In the genomic region with DNA sequence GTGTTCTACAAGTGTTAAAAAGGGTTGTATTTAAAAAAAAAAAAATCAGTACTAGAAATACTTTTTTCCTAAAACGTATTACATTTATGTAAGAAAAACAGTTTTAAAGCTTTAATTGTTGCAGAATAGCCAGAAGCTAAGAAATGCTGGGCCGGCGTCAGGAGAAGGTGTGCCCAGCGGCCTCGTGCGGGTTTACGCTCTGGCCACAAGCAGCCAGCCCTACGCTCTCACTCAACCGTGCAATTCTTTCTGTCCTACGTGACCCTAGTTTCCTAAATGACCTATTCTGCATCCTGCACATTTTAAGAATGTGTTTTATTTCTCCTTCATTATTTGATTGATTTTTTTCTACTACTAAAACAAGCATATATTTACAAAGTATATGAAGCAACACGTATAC, we compare ENCODE assay signal across 12 cellular contexts.
A peak's percentile ranks its signal among the peaks of the same experiment; 100 is the strongest.
DNase-seq lines count a peak whose midpoint lies in the region; ATAC-seq and TF ChIP-seq lines count a peak whose summit lies in the region.
"Had no signal": no experiment of that assay in that cellular context is flagged by ENCODE, and none has a peak within 500 bp of the region (broad histone marks: within the 10 kb centered on the region; RNA-seq: fewer than 3 reads in every experiment).

No MANE protein-coding gene starts in this region.

- no peak overlapping the region for H2BK20ac ChIP-seq in H9 (ENCODE audit: low read depth, low read length, poor library complexity, severe bottlenecking)

- H3K79me1 ChIP-seq in H9 (ENCODE audit: insufficient read depth, low read depth, low read length, poor library complexity, severe bottlenecking): no peaks in the 10 kb centered on the region

- no peak overlapping the region for H4K91ac ChIP-seq in H9 (ENCODE audit: insufficient read length, low read depth, low read length)

- H3T11ph ChIP-seq in H9 (ENCODE audit: low read length): no peak overlapping the region

- H3K9me3 Mint-ChIP-seq in activated naive CD4-positive, alpha-beta T cell treated with anti-CD3 and anti-CD28 coated beads, Interleukin-2, amount 50 U/mL, for 72 hours: peaks cover 3 to 11% of the 10 kb centered on the region in 2 donors
- no peaks in the 10 kb centered on the region for H3K9me3 Mint-ChIP-seq in activated naive CD4-positive, alpha-beta T cell treated with anti-CD3 and anti-CD28 coated beads, Interleukin-2, amount 10 ng/mL, durations not matched to agents 7 days and 5 days
- no peaks in the 10 kb centered on the region for H3K9me3 Mint-ChIP-seq in H9

- no peak overlapping the region for H3K4ac ChIP-seq in H9 (ENCODE audit: low read depth, low read length)

- 54% methylated on average over 11 of the region's 11 CpGs for WGBS in thyroid gland, 2 donors
- no CpG with 5 or more reads among the region's 11 CpGs for whole genome bisulfite sequencing in H9 (ENCODE audit: extremely low coverage, insufficient read length, low lambda C conversion rate)

- no peaks in the 10 kb centered on the region for H4K20me1 ChIP-seq in H9 (ENCODE audit: control insufficient read depth, insufficient read depth, insufficient read length)

- H2BK15ac ChIP-seq in H9 (ENCODE audit: low read depth, low read length): no peak overlapping the region

- intact Hi-C loops in thyroid gland (cut with DNase I): no loop called here

- H3K79me2 ChIP-seq in H9 (ENCODE audit: insufficient read depth, low read length): no peaks in the 10 kb centered on the region

- H3K9ac ChIP-seq in H9 (ENCODE audit: extremely low read depth, insufficient read length, low read length): no peak overlapping the region

- H3K18ac ChIP-seq in H9 (ENCODE audit: insufficient read length, low read depth, low read length): no peak overlapping the region

- no peak overlapping the region for H3K23ac ChIP-seq in H9 (ENCODE audit: insufficient read length, low read depth, low read length)

- H3K27me3 ChIP-seq in thyroid gland (no peaks in the 10 kb centered on the region), H9 (ENCODE audit: insufficient read depth, low read length) (no peaks in the 10 kb centered on the region)

- H4K5ac ChIP-seq in H9 (ENCODE audit: insufficient read length, low read depth, low read length): no peak overlapping the region

- no peak overlapping the region for H3K56ac ChIP-seq in H9 (ENCODE audit: insufficient read length, low read depth, low read length)

- TF ChIP-seq POLR2A in thyroid gland (IDR thresholded peaks at IDR 0.05): no peak

- H3K23me2 ChIP-seq in H9 (ENCODE audit: insufficient read length, low read depth, low read length, poor library complexity, severe bottlenecking): no peaks in the 10 kb centered on the region

- no peak overlapping the region for H2BK12ac ChIP-seq in H9 (ENCODE audit: insufficient read length, low read depth, low read length)

- H3K36me3 Mint-ChIP-seq in activated naive CD4-positive, alpha-beta T cell treated with anti-CD3 and anti-CD28 coated beads, Interleukin-2, amount 50 U/mL, for 72 hours: peaks cover 0 to 22% of the 10 kb centered on the region in 2 donors
- H3K36me3 Mint-ChIP-seq in activated naive CD4-positive, alpha-beta T cell treated with anti-CD3 and anti-CD28 coated beads, Interleukin-2, amount 10 ng/mL, durations not matched to agents 7 days and 5 days: peaks cover 20% of the 10 kb centered on the region
- H3K36me3 Mint-ChIP-seq in T-helper 17 cell (ENCODE audit: low read depth): peaks cover 5% of the 10 kb centered on the region
- H3K36me3 Mint-ChIP-seq in H9 (ENCODE audit: insufficient read depth in 1 of 3, low read depth in 3 of 3): no peaks in the 10 kb centered on the region; a peak in 1 of 7 replicates

- ATAC-seq in activated naive CD4-positive, alpha-beta T cell treated with anti-CD3 and anti-CD28 coated beads, Interleukin-2, amount 50 U/mL, for 72 hours: no peak
- ATAC-seq in T-helper 17 cell: no peak
- ATAC-seq in activated CD4-positive, CD25-positive, alpha-beta regulatory T cell treated with anti-CD3 and anti-CD28 coated beads, Interleukin-2, amount 50 U/mL, for 24 hours: no peak
- ATAC-seq: mucosa of descending colon had no signal

- H2AFZ ChIP-seq in H9 (ENCODE audit: low read length): no peak overlapping the region

- H3K4me2 ChIP-seq in H9 (ENCODE audit: insufficient read depth, insufficient read length, low read length): no peak overlapping the region

- H3K9me3 ChIP-seq in T-helper 17 cell (ENCODE audit: control insufficient read depth, low read length, poor library complexity, severe bottlenecking) (no peaks in the 10 kb centered on the region), thyroid gland (no peaks in the 10 kb centered on the region), H9 (ENCODE audit: control insufficient read depth, low read depth, low read length) (no peaks in the 10 kb centered on the region)
- H3K9me3 ChIP-seq: mucosa of descending colon, prostate gland had no signal

- peaks cover 85 to 91% of the 10 kb centered on the region in 2 donors for H3K4me1 ChIP-seq in thyroid gland
- H3K4me1 ChIP-seq in H9 (ENCODE audit: insufficient read depth, low read length): peaks cover 3% of the 10 kb centered on the region; the same call in 1 of the 2 replicates

- TF ChIP-seq CTCF in thyroid gland (IDR thresholded peaks at IDR 0.05) (no peak), H9 (conservative IDR thresholded peaks at IDR 0.05) (no peak)

- H3K4me3 Mint-ChIP-seq in activated naive CD4-positive, alpha-beta T cell treated with anti-CD3 and anti-CD28 coated beads, Interleukin-2, amount 10 ng/mL, durations not matched to agents 7 days and 5 days: no peak overlapping the region
- H3K4me3 Mint-ChIP-seq in T-helper 17 cell: peak overlapping the region; percentile 85
- H3K4me3 Mint-ChIP-seq in H9: no peak overlapping the region

- no peak for DNase-seq in activated naive CD4-positive, alpha-beta T cell treated with anti-CD3 and anti-CD28 coated beads, Interleukin-2, amount 50 U/mL, for 72 hours (ENCODE audit: low spot score in 2 of 2)
- DNase-seq in activated naive CD4-positive, alpha-beta T cell treated with anti-CD3 and anti-CD28 coated beads, Interleukin-2, amount 10 ng/mL, durations not matched to agents 7 days and 5 days: no peak
- DNase-seq in T-helper 17 cell: no peak
- peak; percentile 60 for DNase-seq in glomerular visceral epithelial cell (ENCODE audit: extremely low spot score)
- DNase-seq in thyroid gland: peak; percentile 37 to 48
- no peak for DNase-seq in H9
- no peak for DNase-seq in SW480 (ENCODE audit: low spot score)
- DNase-seq: cortex of kidney, mucosa of descending colon, NCI-H2171 treated with DMSO at 0.1 percent for 48 hours had no signal

- no peak overlapping the region for H2BK120ac ChIP-seq in H9 (ENCODE audit: low read depth, low read length, poor library complexity, severe bottlenecking)

- CTCF ChIA-PET in activated naive CD4-positive, alpha-beta T cell treated with anti-CD3 and anti-CD28 coated beads, Interleukin-2, amount 10 ng/mL, durations not matched to agents 7 days and 5 days (lab: Charles Lee): interaction anchor here (1.1 to 1.2 kb wide), 2 partner anchors 27 to 53 kb away, joined by 3 to 7 read pairs; no protein-coding TSS in a partner anchor

- H3K27ac ChIP-seq in thyroid gland: peak overlapping the region; percentile 88 to 95 (median 91)
- H3K27ac ChIP-seq in H9 (ENCODE audit: insufficient read length, low read depth, low read length): no peak overlapping the region
- H3K27ac ChIP-seq: prostate gland had no signal

- peak overlapping the region; percentile 97 to 99 for H3K27ac Mint-ChIP-seq in activated naive CD4-positive, alpha-beta T cell treated with anti-CD3 and anti-CD28 coated beads, Interleukin-2, amount 50 U/mL, for 72 hours
- no peak overlapping the region for H3K27ac Mint-ChIP-seq in activated naive CD4-positive, alpha-beta T cell treated with anti-CD3 and anti-CD28 coated beads, Interleukin-2, amount 10 ng/mL, durations not matched to agents 7 days and 5 days
- H3K27ac Mint-ChIP-seq in T-helper 17 cell (peak overlapping the region; percentile 97), H9 (no peak overlapping the region)

- H2AK5ac ChIP-seq in H9 (ENCODE audit: insufficient read length, low read length): no peak overlapping the region

- no peaks in the 10 kb centered on the region for H3K36me3 ChIP-seq in thyroid gland
- H3K36me3 ChIP-seq: prostate gland had no signal

- no peak overlapping the region for H3K4me3 ChIP-seq in thyroid gland (replicated peaks in 1 of 3)
- H3K4me3 ChIP-seq: mucosa of descending colon, prostate gland had no signal

- H2BK5ac ChIP-seq in H9 (ENCODE audit: insufficient read length, low read length): no peak overlapping the region

- H3K14ac ChIP-seq in H9 (ENCODE audit: insufficient read depth, low read length): no peak overlapping the region

- H3K27me3 Mint-ChIP-seq in activated naive CD4-positive, alpha-beta T cell treated with anti-CD3 and anti-CD28 coated beads, Interleukin-2, amount 10 ng/mL, durations not matched to agents 7 days and 5 days: no peaks in the 10 kb centered on the region
- no peaks in the 10 kb centered on the region for H3K27me3 Mint-ChIP-seq in T-helper 17 cell
- H3K27me3 Mint-ChIP-seq in H9 (ENCODE audit: low read depth): no peaks in the 10 kb centered on the region

- H3K4me1 Mint-ChIP-seq in activated naive CD4-positive, alpha-beta T cell treated with anti-CD3 and anti-CD28 coated beads, Interleukin-2, amount 10 ng/mL, durations not matched to agents 7 days and 5 days: peaks cover 66% of the 10 kb centered on the region
- H3K4me1 Mint-ChIP-seq in T-helper 17 cell (peaks cover 72% of the 10 kb centered on the region), H9 (peaks cover 10 to 12% of the 10 kb centered on the region in 2 experiments)

- no peak overlapping the region for H4K8ac ChIP-seq in H9 (replicated peaks; ENCODE audit: insufficient read length, low read depth, low read length)

Comparison
In these comparisons a context has a peak if more than half of its experiments do, and no peak if none do; other contexts are left out.
1. H3K27ac Mint-ChIP-seq: peak in activated naive CD4-positive, alpha-beta T cell treated with anti-CD3 and anti-CD28 coated beads, Interleukin-2, amount 50 U/mL, for 72 hours (2 of 2) and T-helper 17 cell (single experiment); none in activated naive CD4-positive, alpha-beta T cell treated with anti-CD3 and anti-CD28 coated beads, Interleukin-2, amount 10 ng/mL, durations not matched to agents 7 days and 5 days (single experiment) and H9 (0 of 3).
2. DNase-seq: peak in glomerular visceral epithelial cell (single experiment) and thyroid gland (2 of 2); none in activated naive CD4-positive, alpha-beta T cell treated with anti-CD3 and anti-CD28 coated beads, Interleukin-2, amount 50 U/mL, for 72 hours (0 of 2), activated naive CD4-positive, alpha-beta T cell treated with anti-CD3 and anti-CD28 coated beads, Interleukin-2, amount 10 ng/mL, durations not matched to agents 7 days and 5 days (single experiment), T-helper 17 cell (0 of 3), H9 (single experiment) and SW480 (single experiment).